13 cellular contexts compared by ENCODE assay signal in genomic region chr9:92737611-92738299, GRCh38. TPM values are rescaled to one million over a fixed set of nuclear protein-coding genes. Genes with fewer than 3 reads are reported as not detected.
DNase-seq lines count a peak whose midpoint lies in the region; ATAC-seq and TF ChIP-seq lines count a peak whose summit lies in the region.
"Had no signal": no experiment of that assay in that cellular context is flagged by ENCODE, and none has a peak within 500 bp of the region (broad histone marks: within the 10 kb centered on the region; RNA-seq: fewer than 3 reads in every experiment).

No MANE protein-coding gene starts in this region.

- H3K36me3 ChIP-seq in CD8-positive, alpha-beta memory T cell (ENCODE audit: insufficient read depth, low read length) = no peaks in the 10 kb centered on the region
- H3K36me3 ChIP-seq in RWPE2 (ENCODE audit: low read depth) (0 out of 2 replicates have a peak, but pooled peaks cover 4% of the 10 kb centered on the region), smooth muscle cell (ENCODE audit: low read depth) (no peaks in the 10 kb centered on the region)

- no peaks in the 10 kb centered on the region for H3F3A ChIP-seq in smooth muscle cell (ENCODE audit: low read depth)

- POLR2A ChIA-PET in CD8-positive, alpha-beta memory T cell (lab: Charles Lee) = interaction anchor here (0.6 kb wide), 1 partner anchor 46 kb away, joined by 3 read pairs; no protein-coding TSS in a partner anchor

- H3K27ac Mint-ChIP-seq in CD8-positive, alpha-beta memory T cell = peak overlapping the region in 6 of 8 donors; percentile 37 to 80 (median 68)
- H3K27ac Mint-ChIP-seq: progenitor cell of endocrine pancreas had no signal

- no peak for DNase-seq in CD8-positive, alpha-beta memory T cell
- DNase-seq in RWPE2 (ENCODE audit: low spot score) = peak; percentile 50
- DNase-seq in islet precursor cell = peak; percentile 41
- DNase-seq in smooth muscle cell (lab: John Stamatoyannopoulos, UW; ENCODE audit: unreplicated experiment) = no peak
- DNase-seq in occipital lobe (lab: John Stamatoyannopoulos, UW) = no peak
- DNase-seq: activated naive CD4-positive, alpha-beta T cell treated with anti-CD3 and anti-CD28 coated beads, Interleukin-2, amount 50 U/mL, for 16 hours; H7; NCI-H2029 treated with DMSO at 0.1 percent for 48 hours; stimulated activated CD4-positive, alpha-beta T cell treated with anti-CD3 and anti-CD28 coated beads, Interleukin-2, amount 100 ng/mL, for 24 hours; T1000 had no signal

- H3K79me2 ChIP-seq in smooth muscle cell (ENCODE audit: low read depth) = peaks cover 94% of the 10 kb centered on the region

- H3K4me3 ChIP-seq in CD8-positive, alpha-beta memory T cell (ENCODE audit: low read length) = no peak overlapping the region
- no peak overlapping the region for H3K4me3 ChIP-seq in RWPE2 (ENCODE audit: severe bottlenecking)
- H3K4me3 ChIP-seq in smooth muscle cell = no peak overlapping the region

- no peak overlapping the region for H2AFZ ChIP-seq in smooth muscle cell (ENCODE audit: low read depth)

- TF ChIP-seq CTCF in RWPE2 (IDR thresholded peaks at IDR 0.05; ENCODE audit: poor library complexity, severe bottlenecking) (no peak), smooth muscle cell (IDR thresholded peaks at IDR 0.05; ENCODE audit: borderline replicate concordance, insufficient read depth, poor library complexity, severe bottlenecking) (no peak)

- no peaks in the 10 kb centered on the region for H3K9me3 Mint-ChIP-seq in CD8-positive, alpha-beta memory T cell

- peak overlapping the region; percentile 48 for H3K4me2 ChIP-seq in smooth muscle cell

- WGBS in smooth muscle cell (ENCODE audit: low lambda C conversion rate) = 93% methylated on average over 13 of the region's 13 CpGs

- peaks cover 93% of the 10 kb centered on the region for H4K20me1 ChIP-seq in smooth muscle cell (ENCODE audit: low read depth)

- H3K36me3 Mint-ChIP-seq in CD8-positive, alpha-beta memory T cell = peaks cover 0 to 4% (median 0%) of the 10 kb centered on the region in 3 donors

- no peak overlapping the region for H3K9ac ChIP-seq in smooth muscle cell (ENCODE audit: low read depth)

- peaks cover 41% of the 10 kb centered on the region for H3K4me1 ChIP-seq in CD8-positive, alpha-beta memory T cell (ENCODE audit: insufficient read depth, low read length)
- H3K4me1 ChIP-seq in RWPE2 (ENCODE audit: insufficient read depth, poor library complexity, severe bottlenecking) (peaks cover 51% of the 10 kb centered on the region), smooth muscle cell (ENCODE audit: low read depth) (peaks cover 8% of the 10 kb centered on the region)

- H3K9me3 ChIP-seq in CD8-positive, alpha-beta memory T cell (ENCODE audit: low read length) = no peaks in the 10 kb centered on the region
- H3K9me3 ChIP-seq in RWPE2 (ENCODE audit: severe bottlenecking) = no peaks in the 10 kb centered on the region
- no peaks in the 10 kb centered on the region for H3K9me3 ChIP-seq in smooth muscle cell (replicated peaks; ENCODE audit: low read depth)

- peak overlapping the region in 1 of 7 donors; percentile 35 for H3K4me3 Mint-ChIP-seq in CD8-positive, alpha-beta memory T cell

- CTCF ChIA-PET in CD8-positive, alpha-beta memory T cell (lab: Charles Lee) = no interaction called here

- H3K4me1 Mint-ChIP-seq in CD8-positive, alpha-beta memory T cell = peaks cover 66 to 85% (median 79%) of the 10 kb centered on the region in 3 donors

- no peak overlapping the region for H3K27ac ChIP-seq in CD8-positive, alpha-beta memory T cell (ENCODE audit: low read depth, low read length)
- H3K27ac ChIP-seq in RWPE2 (ENCODE audit: poor library complexity, severe bottlenecking) = peak overlapping the region; percentile 49
- peak overlapping the region; percentile 11 for H3K27ac ChIP-seq in smooth muscle cell (ENCODE audit: low read depth)

- no peaks in the 10 kb centered on the region for H3K27me3 ChIP-seq in CD8-positive, alpha-beta memory T cell (ENCODE audit: insufficient read depth, low read length, poor library complexity, severe bottlenecking)
- H3K27me3 ChIP-seq in RWPE2 (ENCODE audit: insufficient read depth, poor library complexity, severe bottlenecking) = no peaks in the 10 kb centered on the region
- H3K27me3 ChIP-seq in smooth muscle cell (ENCODE audit: low read depth) = no peaks in the 10 kb centered on the region

- H3K27me3 Mint-ChIP-seq in CD8-positive, alpha-beta memory T cell = no peaks in the 10 kb centered on the region
- H3K27me3 Mint-ChIP-seq: progenitor cell of endocrine pancreas had no signal

- ATAC-seq in RWPE2 (ENCODE audit: low read depth) (peak; percentile 21), GM21390 (IDR thresholded peaks at IDR 0.05; ENCODE audit: unreplicated experiment) (no peak), HG02870 (IDR thresholded peaks at IDR 0.05; ENCODE audit: unreplicated experiment) (no peak)

RNA-seq across cellular contexts. Expression of gene BICD2, which starts 26.9 kb away (rescaled TPM):
- 10 to 100 TPM; 26.7 to 27.1 TPM for total RNA-seq in CD8-positive, alpha-beta memory T cell
- 18.6 TPM for polyA plus RNA-seq in CD8-positive, alpha-beta memory T cell
- total RNA-seq in smooth muscle cell (29.1 and 32.2 TPM in 2 replicates), occipital lobe (31.4 TPM)
- 27.5 and 28.1 TPM in 2 replicates for polyA plus RNA-seq in smooth muscle cell

Comparison
In these comparisons a context has a peak if more than half of its experiments do, and no peak if none do; other contexts are left out.
1. DNase-seq: peak in RWPE2 (single experiment) and islet precursor cell (single experiment); none in CD8-positive, alpha-beta memory T cell (0 of 5), smooth muscle cell (single experiment) and occipital lobe (single experiment).